In the genomic region with DNA sequence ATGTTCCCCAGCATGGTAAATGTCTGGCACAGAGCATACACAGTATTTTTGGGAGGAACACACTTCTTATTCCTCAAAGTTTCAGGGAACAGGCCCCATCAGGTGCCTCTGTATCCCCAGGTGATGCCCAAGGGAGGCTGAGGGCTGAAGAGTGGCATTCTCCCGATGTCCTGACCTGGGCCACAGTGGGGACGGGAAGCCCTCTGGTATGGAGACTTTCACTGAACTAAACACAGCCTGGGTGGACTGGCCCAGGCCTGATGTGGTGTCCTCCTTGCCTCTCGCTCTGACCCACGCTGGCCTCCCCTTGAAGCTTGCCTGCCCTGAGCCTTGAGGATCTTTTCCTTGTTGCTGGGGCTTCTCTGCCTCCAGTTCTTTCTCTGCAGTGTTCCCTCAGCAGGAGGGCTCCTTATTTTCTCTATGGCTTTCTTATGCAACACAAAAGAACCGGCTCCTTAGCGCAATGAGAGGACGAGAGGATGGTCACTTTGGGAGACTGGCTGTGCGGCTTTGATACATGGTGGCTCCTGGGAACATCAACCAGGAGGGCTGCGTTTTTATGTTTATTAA, we compare ENCODE assay signal across 18 cellular contexts.
DNase-seq lines count a peak whose midpoint lies in the region; ATAC-seq and TF ChIP-seq lines count a peak whose summit lies in the region.
"Had no signal": no experiment of that assay in that cellular context is flagged by ENCODE, and none has a peak within 500 bp of the region (broad histone marks: within the 10 kb centered on the region; RNA-seq: fewer than 3 reads in every experiment).

No MANE protein-coding gene starts in this region.

- H3K27me3 ChIP-seq in mammary epithelial cell (ENCODE audit: insufficient read depth, low read length), result no peaks in the 10 kb centered on the region

- H3K9ac ChIP-seq in mammary epithelial cell (ENCODE audit: insufficient read depth, low read length), result no peak overlapping the region
- H3K9ac ChIP-seq: SK-N-SH had no signal

- dilution Hi-C loops in mammary epithelial cell (cut with HindIII; ENCODE audit: low sequenced_read_pairs), result no loop called here

- CTCF ChIA-PET in MCF 10A (lab: Yijun Ruan, JAX), result no interaction called here
- CTCF ChIA-PET in mammary epithelial cell (lab: Charles Lee; ENCODE audit: low non-redundant PET), result no interaction called here

- H3K4me3 Mint-ChIP-seq in MCF 10A (ENCODE audit: unreplicated experiment), result no peak overlapping the region
- H3K4me3 Mint-ChIP-seq in chondrocyte (ENCODE audit: unreplicated experiment), result no peak overlapping the region
- no peak overlapping the region for H3K4me3 Mint-ChIP-seq in nephron
- no peak overlapping the region for H3K4me3 Mint-ChIP-seq in stimulated activated memory B cell treated with anti-CD40 and anti-IgM and Interleukin-4, amounts not matched to agents 10 μg/mL and 1 μg/mL and 100 μg/mL, for 72 hours
- H3K4me3 Mint-ChIP-seq: CD14-positive monocyte had no signal

- H3K27me3 Mint-ChIP-seq in MCF 10A (ENCODE audit: insufficient read depth, unreplicated experiment) (no peaks in the 10 kb centered on the region), chondrocyte (ENCODE audit: low read depth) (no peaks in the 10 kb centered on the region), nephron (ENCODE audit: low read depth) (peaks cover 10% of the 10 kb centered on the region)
- H3K27me3 Mint-ChIP-seq in stimulated activated memory B cell treated with anti-CD40 and anti-IgM and Interleukin-4, amounts not matched to agents 10 μg/mL and 1 μg/mL and 100 μg/mL, for 72 hours, result no peaks in the 10 kb centered on the region

- no peak overlapping the region for H3K4me3 ChIP-seq in mammary epithelial cell (replicated peaks in 1 of 3; ENCODE audit: insufficient read depth in 1 of 3, low read depth in 2 of 3, low read length in 3 of 3)
- H3K4me3 ChIP-seq: K562, PC-9 had no signal

- H3K36me3 Mint-ChIP-seq in MCF 10A (ENCODE audit: insufficient read depth, unreplicated experiment) (no peaks in the 10 kb centered on the region), chondrocyte (ENCODE audit: low read depth) (no peaks in the 10 kb centered on the region), nephron (ENCODE audit: low read depth) (no peaks in the 10 kb centered on the region)
- H3K36me3 Mint-ChIP-seq in stimulated activated memory B cell treated with anti-CD40 and anti-IgM and Interleukin-4, amounts not matched to agents 10 μg/mL and 1 μg/mL and 100 μg/mL, for 72 hours, result no peaks in the 10 kb centered on the region
- H3K36me3 Mint-ChIP-seq: CD14-positive monocyte had no signal

- POLR2A ChIA-PET in MCF 10A (lab: Yijun Ruan, JAX), result no interaction called here

- H3K27ac Mint-ChIP-seq in MCF 10A (ENCODE audit: low read depth, unreplicated experiment) (peak overlapping the region; percentile 38), chondrocyte (ENCODE audit: unreplicated experiment) (no peak overlapping the region), nephron (peak overlapping the region; percentile 45 to 71 (median 64))
- peak overlapping the region; percentile 53 for H3K27ac Mint-ChIP-seq in stimulated activated memory B cell treated with anti-CD40 and anti-IgM and Interleukin-4, amounts not matched to agents 10 μg/mL and 1 μg/mL and 100 μg/mL, for 72 hours

- H2AFZ ChIP-seq in mammary epithelial cell (ENCODE audit: low read depth, low read length), result no peak overlapping the region
- H2AFZ ChIP-seq: PC-9 had no signal

- DNase-seq in MCF 10A (ENCODE audit: unreplicated experiment), result no peak
- DNase-seq in mammary epithelial cell, result no peak
- peak; percentile 58 for DNase-seq in chondrocyte (ENCODE audit: low spot score)
- no peak for DNase-seq in DMS79 (lab: John Stamatoyannopoulos, UW)
- DNase-seq in MV-4-11 (lab: John Stamatoyannopoulos, UW), result no peak
- no peak for DNase-seq in 8988T
- DNase-seq: NCI-H1092 treated with DMSO at 0.1 percent for 48 hours, NCI-H187, NCI-H446 treated with DMSO at 0.1 percent for 48 hours, NCI-H774, PC-9, SK-N-SH had no signal

- no peak overlapping the region for H3K4me2 ChIP-seq in mammary epithelial cell (ENCODE audit: insufficient read depth, low read depth, low read length)
- H3K4me2 ChIP-seq: PC-9, SK-N-SH had no signal

- WGBS in mammary epithelial cell (ENCODE audit: low coverage, missing lambda C conversion rate), result 97% methylated on average over 9 of the region's 9 CpGs

- intact Hi-C loops in MCF 10A (cut with micrococcal nuclease) (no loop called here), mammary epithelial cell (cut with micrococcal nuclease) (no loop called here)

- no peaks in the 10 kb centered on the region for H3K36me3 ChIP-seq in mammary epithelial cell (ENCODE audit: insufficient read depth, low read length)

- H3K4me1 ChIP-seq in mammary epithelial cell (ENCODE audit: insufficient read depth, low read length), result no peaks in the 10 kb centered on the region

- in situ Hi-C loops in mammary epithelial cell (cut with MboI; ENCODE audit: low sequenced_read_pairs in 2 of 2), result no loop called here

- no peaks in the 10 kb centered on the region for H4K20me1 ChIP-seq in mammary epithelial cell (ENCODE audit: insufficient read depth, low read length)

- H3K27ac ChIP-seq in mammary epithelial cell (ENCODE audit: insufficient read depth, low read depth, low read length), result no peak overlapping the region
- H3K27ac ChIP-seq: 22Rv1, PC-9 had no signal

- no peaks in the 10 kb centered on the region for H3K4me1 Mint-ChIP-seq in MCF 10A (ENCODE audit: insufficient read depth, unreplicated experiment)
- H3K4me1 Mint-ChIP-seq in chondrocyte (ENCODE audit: low read depth), result peaks cover 40% of the 10 kb centered on the region
- H3K4me1 Mint-ChIP-seq in nephron, result peaks cover 24% of the 10 kb centered on the region
- peaks cover 25% of the 10 kb centered on the region for H3K4me1 Mint-ChIP-seq in stimulated activated memory B cell treated with anti-CD40 and anti-IgM and Interleukin-4, amounts not matched to agents 10 μg/mL and 1 μg/mL and 100 μg/mL, for 72 hours

- no peaks in the 10 kb centered on the region for H3K79me2 ChIP-seq in mammary epithelial cell (ENCODE audit: insufficient read depth, low read length)

- H3K9me3 Mint-ChIP-seq in MCF 10A (ENCODE audit: unreplicated experiment), result no peaks in the 10 kb centered on the region
- H3K9me3 Mint-ChIP-seq in chondrocyte (ENCODE audit: low read depth), result no peaks in the 10 kb centered on the region
- no peaks in the 10 kb centered on the region for H3K9me3 Mint-ChIP-seq in nephron
- no peaks in the 10 kb centered on the region for H3K9me3 Mint-ChIP-seq in stimulated activated memory B cell treated with anti-CD40 and anti-IgM and Interleukin-4, amounts not matched to agents 10 μg/mL and 1 μg/mL and 100 μg/mL, for 72 hours

- no peaks in the 10 kb centered on the region for H3K9me3 ChIP-seq in mammary epithelial cell (replicated peaks; ENCODE audit: insufficient read depth, low read length)
- H3K9me3 ChIP-seq: SK-N-SH had no signal

- no TSS peak for BruUV-seq in MCF 10A (replicated peaks; lab: Mats Ljungman, UMichigan)
- BruUV-seq in mammary epithelial cell (replicated peaks; lab: Mats Ljungman, UMichigan), result no TSS peak

- TF ChIP-seq CTCF in MCF 10A (IDR thresholded peaks at IDR 0.05; ENCODE audit: unreplicated experiment) (no peak), mammary epithelial cell (conservative IDR thresholded peaks at IDR 0.05 in 1 of 2, IDR thresholded peaks at IDR 0.05 in 1 of 2; ENCODE audit: extremely low read depth in 1 of 2, insufficient read depth in 1 of 2, low read depth in 1 of 2, low read length in 2 of 2) (no peak), chondrocyte (IDR thresholded peaks at IDR 0.05) (no peak), nephron (IDR thresholded peaks at IDR 0.05; ENCODE audit: unreplicated experiment in 3 of 3) (no peak)

- no peak for ATAC-seq in stimulated activated memory B cell treated with anti-CD40 and anti-IgM and Interleukin-4, amounts not matched to agents 10 μg/mL and 1 μg/mL and 100 μg/mL, for 72 hours
- ATAC-seq: K562, Right ventricle myocardium inferior had no signal
